21 cellular contexts compared by ENCODE assay signal in genomic region chr5:151309821-151310220, GRCh38. TPM values are rescaled to one million over a fixed set of nuclear protein-coding genes. Genes with fewer than 3 reads are reported as not detected.
"Had no signal": no experiment of that assay in that cellular context is flagged by ENCODE, and none has a peak within 500 bp of the region (broad histone marks: within the 10 kb centered on the region; RNA-seq: fewer than 3 reads in every experiment).

No MANE protein-coding gene starts in this region.

RNA-seq across cellular contexts. Expression of gene SLC36A3, which starts 6.3 kb away (rescaled TPM):
- total RNA-seq: activated naive CD4-positive, alpha-beta T cell treated with anti-CD3 and anti-CD28 coated beads for 36 hours; activated naive CD4-positive, alpha-beta T cell treated with anti-CD3 and anti-CD28 coated beads, Interleukin-2, amount 50 U/mL, for 72 hours; activated naive CD8-positive, alpha-beta T cell treated with anti-CD3 and anti-CD28 coated beads for 36 hours; activated naive CD8-positive, alpha-beta T cell treated with anti-CD3 and anti-CD28 coated beads, Interleukin-2, amount 10 ng/mL, durations not matched to agents 7 days and 5 days; activated T-cell treated with anti-CD3 and anti-CD28 coated beads, Interleukin-2, amount 50 U/mL, for 4 hours; activated T-helper 1 cell treated with anti-CD3 and anti-CD28 coated beads, Interleukin-12 subunit alpha, Interleukin-12 subunit beta, Interleukin-2, Interleukin-4 antibody, amounts not matched to agents 30 ng/mL and 10 ng/mL and 1 ng/mL, durations not matched to agents 14 hours and 24 hours and 36 hours; activated T-helper 17 cell treated with anti-CD3 and anti-CD28 coated beads, Interleukin-2, amount 50 U/mL, for 72 hours; activated T-helper 2 cell treated with anti-CD3 and anti-CD28 coated beads, Interferon-gamma antibody, Interleukin-2, Interleukin-4, amounts not matched to agents 10 μg/mL and 5 μg/mL and 100 μg/mL, durations not matched to agents 14 hours and 24 hours and 36 hours; adrenal gland; aorta; ascending aorta; astrocyte; body of pancreas; breast epithelium; bronchial epithelial cell; cardiac muscle cell; cardiac septum; cerebellum; chondrocyte had no signal
- polyA plus RNA-seq: adipose tissue, adrenal gland, aorta, cardiac muscle cell had no signal

RNA-seq across cellular contexts. Expression of gene SLC36A2, which starts 37.5 kb away (rescaled TPM):
- total RNA-seq: activated naive CD4-positive, alpha-beta T cell treated with anti-CD3 and anti-CD28 coated beads for 36 hours; activated naive CD4-positive, alpha-beta T cell treated with anti-CD3 and anti-CD28 coated beads, Interleukin-2, amount 50 U/mL, for 72 hours; activated naive CD8-positive, alpha-beta T cell treated with anti-CD3 and anti-CD28 coated beads for 36 hours; activated naive CD8-positive, alpha-beta T cell treated with anti-CD3 and anti-CD28 coated beads, Interleukin-2, amount 10 ng/mL, durations not matched to agents 7 days and 5 days; activated T-cell treated with anti-CD3 and anti-CD28 coated beads, Interleukin-2, amount 50 U/mL, for 4 hours; activated T-cell treated with anti-CD3 and anti-CD28 coated beads, Interleukin-2, amount 50 U/mL, for 72 hours; activated T-helper 1 cell treated with anti-CD3 and anti-CD28 coated beads, Interleukin-12 subunit alpha, Interleukin-12 subunit beta, Interleukin-2, Interleukin-4 antibody, amounts not matched to agents 30 ng/mL and 10 ng/mL and 1 ng/mL, durations not matched to agents 14 hours and 24 hours and 36 hours; activated T-helper 17 cell treated with anti-CD3 and anti-CD28 coated beads, Interleukin-2, amount 50 U/mL, for 72 hours; activated T-helper 2 cell treated with anti-CD3 and anti-CD28 coated beads, Interferon-gamma antibody, Interleukin-2, Interleukin-4, amounts not matched to agents 10 μg/mL and 5 μg/mL and 100 μg/mL, durations not matched to agents 14 hours and 24 hours and 36 hours; adrenal gland; aorta; astrocyte; body of pancreas; bronchial epithelial cell; cardiac muscle cell; cardiac septum; cerebellum; chondrocyte had no signal
- polyA plus RNA-seq: aorta, cardiac muscle cell had no signal
